In genomic region chr19:12965017-12965811, GRCh38 we compare ENCODE assay signal across 8 cellular contexts. TPM values are rescaled to one million over a fixed set of nuclear protein-coding genes. Genes with fewer than 3 reads are reported as not detected.
DNase-seq lines count a peak whose midpoint lies in the region; ATAC-seq and TF ChIP-seq lines count a peak whose summit lies in the region.

No MANE protein-coding gene starts in this region.

- ATAC-seq in HG03196 (IDR thresholded peaks at IDR 0.05; ENCODE audit: unreplicated experiment) (peak; percentile 78), HG03139 (IDR thresholded peaks at IDR 0.05; ENCODE audit: unreplicated experiment) (no peak)

- DNase-seq in GM10248 (ENCODE audit: extremely low spot score) (peak; percentile 88), NCI-H69 (lab: John Stamatoyannopoulos, UW) (peak; percentile 91), ecto neural progenitor cell (ENCODE audit: low spot score) (peak; percentile 91), lung microvascular endothelial cell (ENCODE audit: low read depth in 2 of 2) (peak; percentile 75 to 89)
- peak; percentile 77 to 80 for DNase-seq in activated CD4-positive, alpha-beta T cell treated with anti-CD3 and anti-CD28 coated beads, Interleukin-2, amount 50 U/mL, for 4 hours
- peak; percentile 65 to 86 (median 69) for DNase-seq in stimulated activated CD4-positive, alpha-beta T cell treated with anti-CD3 and anti-CD28 coated beads, TNF-alpha, amount 100 ng/mL, for 24 hours (ENCODE audit: low read depth in 3 of 3)

- peak; percentile 99 for TF ChIP-seq CTCF in GM10248 (IDR thresholded peaks at IDR 0.05; ENCODE audit: control extremely low read depth, extremely low read depth, low read depth, missing control alignments)

- POLR2A ChIA-PET in GM10248 (lab: Yijun Ruan, JAX): interaction anchor here (0.8 kb wide), 2 partner anchors 8 to 74 kb away, joined by 3 read pairs; partner anchors contain the start of genes GADD45GIP1 and GCDH

- CTCF ChIA-PET in GM10248 (lab: Yijun Ruan, JAX): interaction anchor here (0.6 to 7.2 kb wide), 88 partner anchors 11 to 764 kb away, joined by 3 to 129 read pairs (median 6); partner anchors contain the start of genes CALR, DNASE2, FARSA and GADD45GIP1

RNA-seq across cellular contexts. Expression of gene DAND5, which starts 4.2 kb away (rescaled TPM):
- total RNA-seq in lung microvascular endothelial cell: under 0.01 and 0.22 TPM in 2 replicates

RNA-seq across cellular contexts. Expression of gene GADD45GIP1, which starts 8.2 kb away (rescaled TPM):
- 18.5 and 21.1 TPM in 2 replicates for total RNA-seq in lung microvascular endothelial cell

RNA-seq across cellular contexts. Expression of gene RAD23A, which starts 19.6 kb away (rescaled TPM):
- total RNA-seq in lung microvascular endothelial cell: 36.8 and 60.5 TPM in 2 replicates

RNA-seq across cellular contexts. Expression of gene CALR, which starts 26.8 kb away (rescaled TPM):
- total RNA-seq in lung microvascular endothelial cell: 1,060 and 1,340 TPM in 2 replicates

RNA-seq across cellular contexts. Expression of gene NFIX, which starts 30.1 kb away (rescaled TPM):
- total RNA-seq in lung microvascular endothelial cell: 8.9 and 10.5 TPM in 2 replicates
